Comparison of ENCODE assay signal across 13 cellular contexts in genomic region chr1:192518700-192519099, GRCh38. TPM values are rescaled to one million over a fixed set of nuclear protein-coding genes. Genes with fewer than 3 reads are reported as not detected.
DNase-seq lines count a peak whose midpoint lies in the region; ATAC-seq and TF ChIP-seq lines count a peak whose summit lies in the region.
"Had no signal": no experiment of that assay in that cellular context is flagged by ENCODE, and none has a peak within 500 bp of the region (broad histone marks: within the 10 kb centered on the region; RNA-seq: fewer than 3 reads in every experiment).

No MANE protein-coding gene starts in this region.

- intact Hi-C loops in CD14-positive monocyte (cut with micrococcal nuclease), result loop anchor here (5.0 to 10.0 kb wide), 3 partner anchors 41 to 86 kb away; partner anchors contain the start of gene RGS1 (in 1 of the 2)

- peaks cover 3% of the 10 kb centered on the region for H3K27me3 Mint-ChIP-seq in activated naive CD8-positive, alpha-beta T cell treated with anti-CD3 and anti-CD28 coated beads, Interleukin-2, amount 50 U/mL, for 24 hours
- no peaks in the 10 kb centered on the region for H3K27me3 Mint-ChIP-seq in activated naive CD8-positive, alpha-beta T cell treated with anti-CD3 and anti-CD28 coated beads for 36 hours
- no peaks in the 10 kb centered on the region for H3K27me3 Mint-ChIP-seq in stimulated activated naive B cell treated with anti-CD40 and anti-IgM and Interleukin-4, amounts not matched to agents 10 μg/mL and 1 μg/mL and 100 μg/mL, for 72 hours
- H3K27me3 Mint-ChIP-seq in CD14-positive monocyte (ENCODE audit: low read depth in 3 of 3), result peaks cover 0 to 2% (median 2%) of the 10 kb centered on the region in 3 donors

- peaks cover 65% of the 10 kb centered on the region for H3K4me1 Mint-ChIP-seq in activated naive CD8-positive, alpha-beta T cell treated with anti-CD3 and anti-CD28 coated beads, Interleukin-2, amount 50 U/mL, for 24 hours
- H3K4me1 Mint-ChIP-seq in activated naive CD8-positive, alpha-beta T cell treated with anti-CD3 and anti-CD28 coated beads for 36 hours, result peaks cover 54% of the 10 kb centered on the region
- H3K4me1 Mint-ChIP-seq in stimulated activated naive B cell treated with anti-CD40 and anti-IgM and Interleukin-4, amounts not matched to agents 10 μg/mL and 1 μg/mL and 100 μg/mL, for 72 hours, result peaks cover 22 to 43% of the 10 kb centered on the region in 2 donors
- H3K4me1 Mint-ChIP-seq in CD14-positive monocyte, result peaks cover 27% of the 10 kb centered on the region

- H3K9me3 Mint-ChIP-seq in activated naive CD8-positive, alpha-beta T cell treated with anti-CD3 and anti-CD28 coated beads, Interleukin-2, amount 50 U/mL, for 24 hours, result no peaks in the 10 kb centered on the region
- H3K9me3 Mint-ChIP-seq in activated naive CD8-positive, alpha-beta T cell treated with anti-CD3 and anti-CD28 coated beads for 36 hours, result no peaks in the 10 kb centered on the region
- H3K9me3 Mint-ChIP-seq in stimulated activated naive B cell treated with anti-CD40 and anti-IgM and Interleukin-4, amounts not matched to agents 10 μg/mL and 1 μg/mL and 100 μg/mL, for 72 hours, result no peaks in the 10 kb centered on the region
- H3K9me3 Mint-ChIP-seq in CD14-positive monocyte, result no peaks in the 10 kb centered on the region

- H3K36me3 Mint-ChIP-seq in activated naive CD8-positive, alpha-beta T cell treated with anti-CD3 and anti-CD28 coated beads, Interleukin-2, amount 50 U/mL, for 24 hours (ENCODE audit: low read depth), result no peaks in the 10 kb centered on the region
- no peaks in the 10 kb centered on the region for H3K36me3 Mint-ChIP-seq in activated naive CD8-positive, alpha-beta T cell treated with anti-CD3 and anti-CD28 coated beads for 36 hours
- H3K36me3 Mint-ChIP-seq in stimulated activated naive B cell treated with anti-CD40 and anti-IgM and Interleukin-4, amounts not matched to agents 10 μg/mL and 1 μg/mL and 100 μg/mL, for 72 hours, result peaks cover 0 to 5% of the 10 kb centered on the region in 2 donors
- no peaks in the 10 kb centered on the region for H3K36me3 Mint-ChIP-seq in CD14-positive monocyte

- H3K4me3 Mint-ChIP-seq in activated naive CD8-positive, alpha-beta T cell treated with anti-CD3 and anti-CD28 coated beads, Interleukin-2, amount 50 U/mL, for 24 hours, result no peak overlapping the region
- H3K4me3 Mint-ChIP-seq in activated naive CD8-positive, alpha-beta T cell treated with anti-CD3 and anti-CD28 coated beads for 36 hours, result no peak overlapping the region
- no peak overlapping the region for H3K4me3 Mint-ChIP-seq in stimulated activated naive B cell treated with anti-CD40 and anti-IgM and Interleukin-4, amounts not matched to agents 10 μg/mL and 1 μg/mL and 100 μg/mL, for 72 hours
- no peak overlapping the region for H3K4me3 Mint-ChIP-seq in CD14-positive monocyte

- TF ChIP-seq CTCF in CD14-positive monocyte (IDR thresholded peaks at IDR 0.05), result no peak

- peak; percentile 41 for ATAC-seq in activated naive CD8-positive, alpha-beta T cell treated with anti-CD3 and anti-CD28 coated beads, Interleukin-2, amount 50 U/mL, for 24 hours
- ATAC-seq in GM21786 (IDR thresholded peaks at IDR 0.05; ENCODE audit: unreplicated experiment), result peak; percentile 35
- ATAC-seq in HG03159 (IDR thresholded peaks at IDR 0.05; ENCODE audit: unreplicated experiment), result peak; percentile 41
- ATAC-seq in stimulated activated naive B cell treated with anti-CD40 and anti-IgM and Interleukin-4, amounts not matched to agents 10 μg/mL and 1 μg/mL and 100 μg/mL, for 72 hours (replicated peaks), result peak; percentile 33 to 43
- ATAC-seq: sciatic nerve had no signal

- DNase-seq in activated naive CD8-positive, alpha-beta T cell treated with anti-CD3 and anti-CD28 coated beads, Interleukin-2, amount 50 U/mL, for 24 hours, result no peak
- no peak for DNase-seq in activated naive CD8-positive, alpha-beta T cell treated with anti-CD3 and anti-CD28 coated beads for 36 hours
- no peak for DNase-seq in stimulated activated naive B cell treated with anti-CD40 and anti-IgM and Interleukin-4, amounts not matched to agents 10 μg/mL and 1 μg/mL and 100 μg/mL, for 72 hours
- no peak for DNase-seq in NCI-H748 (lab: John Stamatoyannopoulos, UW; ENCODE audit: unreplicated experiment)
- no peak for DNase-seq in CD14-positive monocyte (ENCODE audit: low spot score)
- no peak for DNase-seq in NCI-H82 (lab: John Stamatoyannopoulos, UW)
- DNase-seq: adrenal gland; effector CD4-positive, alpha-beta T cell; hippocampal formation had no signal

- H3K27ac Mint-ChIP-seq in activated naive CD8-positive, alpha-beta T cell treated with anti-CD3 and anti-CD28 coated beads, Interleukin-2, amount 50 U/mL, for 24 hours, result no peak overlapping the region
- H3K27ac Mint-ChIP-seq in activated naive CD8-positive, alpha-beta T cell treated with anti-CD3 and anti-CD28 coated beads for 36 hours, result no peak overlapping the region
- no peak overlapping the region for H3K27ac Mint-ChIP-seq in stimulated activated naive B cell treated with anti-CD40 and anti-IgM and Interleukin-4, amounts not matched to agents 10 μg/mL and 1 μg/mL and 100 μg/mL, for 72 hours
- no peak overlapping the region for H3K27ac Mint-ChIP-seq in CD14-positive monocyte

RNA-seq across cellular contexts. Expression of gene RGS1, which starts 56.9 kb away (rescaled TPM):
- 1 to 10 TPM; 8.4 to 9.4 TPM for total RNA-seq in activated naive CD8-positive, alpha-beta T cell treated with anti-CD3 and anti-CD28 coated beads for 36 hours
- 10 to 100 TPM in 1 of 2 donors, 1 to 10 TPM in 1; 2.4 to 17.7 TPM for polyA plus RNA-seq in CD14-positive monocyte
- total RNA-seq: SJSA1 had no signal
